ENCODE assay signal across 23 cellular contexts in the genomic region with DNA sequence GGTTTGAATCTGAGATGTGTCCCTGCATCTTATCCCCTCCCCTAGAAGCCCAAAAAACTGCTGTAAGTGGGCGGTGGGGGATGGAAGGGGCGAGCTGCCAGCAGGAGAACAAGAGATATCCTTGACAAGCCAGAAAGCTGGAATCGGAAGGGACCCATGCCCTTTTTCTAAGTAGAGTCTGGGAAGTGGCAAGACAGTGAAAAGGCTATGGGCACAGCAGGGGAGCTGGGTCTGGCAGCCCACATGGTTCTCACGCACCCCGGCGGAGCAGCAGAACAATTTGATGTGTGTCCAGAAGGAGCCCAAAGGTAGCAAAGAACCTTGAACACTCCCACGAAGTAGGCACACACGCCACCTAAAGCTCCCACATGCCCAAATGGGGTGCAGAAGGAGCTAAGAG. TPM values are rescaled to one million over a fixed set of nuclear protein-coding genes. Genes with fewer than 3 reads are reported as not detected.
DNase-seq lines count a peak whose midpoint lies in the region; ATAC-seq and TF ChIP-seq lines count a peak whose summit lies in the region.
"Had no signal": no experiment of that assay in that cellular context is flagged by ENCODE, and none has a peak within 500 bp of the region (broad histone marks: within the 10 kb centered on the region; RNA-seq: fewer than 3 reads in every experiment).

No MANE protein-coding gene starts in this region.

- peak overlapping the region in 1 of 8 donors; percentile 62 for H3K4me3 ChIP-seq in spleen
- H3K4me3 ChIP-seq: cardiac muscle cell, esophagus muscularis mucosa, HAP-1, mucosa of descending colon, thyroid gland had no signal

- H3K4me1 ChIP-seq in spleen, result peaks cover 15 to 84% (median 46%) of the 10 kb centered on the region in 6 donors
- H3K4me1 ChIP-seq: HAP-1 had no signal

- no peak overlapping the region for H3K4me3 Mint-ChIP-seq in activated CD8-positive, alpha-beta memory T cell treated with anti-CD3 and anti-CD28 coated beads, Interleukin-2, amount 10 ng/mL, durations not matched to agents 7 days and 5 days
- H3K4me3 Mint-ChIP-seq in IgD-negative memory B cell, result peak overlapping the region in 1 of 4 donors; percentile 21
- no peak overlapping the region for H3K4me3 Mint-ChIP-seq in central memory CD8-positive, alpha-beta T cell
- H3K4me3 Mint-ChIP-seq: activated T-cell treated with anti-CD3 and anti-CD28 coated beads, Interleukin-2, amount 50 U/mL, for 4 hours; CD8-positive, alpha-beta T cell had no signal

- no peaks in the 10 kb centered on the region for H3K27me3 Mint-ChIP-seq in activated CD8-positive, alpha-beta memory T cell treated with anti-CD3 and anti-CD28 coated beads, Interleukin-2, amount 10 ng/mL, durations not matched to agents 7 days and 5 days
- no peaks in the 10 kb centered on the region for H3K27me3 Mint-ChIP-seq in IgD-negative memory B cell
- H3K27me3 Mint-ChIP-seq in central memory CD8-positive, alpha-beta T cell, result no peaks in the 10 kb centered on the region

- ATAC-seq in activated CD8-positive, alpha-beta memory T cell treated with anti-CD3 and anti-CD28 coated beads, Interleukin-2, amount 10 ng/mL, durations not matched to agents 7 days and 5 days, result no peak
- ATAC-seq in central memory CD8-positive, alpha-beta T cell (replicated peaks; ENCODE audit: extremely low read depth, poor library complexity, severe bottlenecking), result no peak
- ATAC-seq in HG02759 (IDR thresholded peaks at IDR 0.05; ENCODE audit: unreplicated experiment), result no peak
- ATAC-seq: activated T-cell treated with anti-CD3 and anti-CD28 coated beads, Interleukin-2, amount 50 U/mL, for 4 hours; CD8-positive, alpha-beta T cell; left colon; mucosa of descending colon had no signal

- no peak for TF ChIP-seq POLR2A in spleen (IDR thresholded peaks at IDR 0.05)

- H3K4me1 Mint-ChIP-seq in activated CD8-positive, alpha-beta memory T cell treated with anti-CD3 and anti-CD28 coated beads, Interleukin-2, amount 10 ng/mL, durations not matched to agents 7 days and 5 days, result peaks cover 44% of the 10 kb centered on the region
- H3K4me1 Mint-ChIP-seq in IgD-negative memory B cell, result peaks cover 25 to 35% (median 31%) of the 10 kb centered on the region in 3 donors
- H3K4me1 Mint-ChIP-seq in central memory CD8-positive, alpha-beta T cell, result peaks cover 21% of the 10 kb centered on the region

- no peak for TF ChIP-seq CTCF in spleen (IDR thresholded peaks at IDR 0.05 in 8 of 11, conservative IDR thresholded peaks at IDR 0.05 in 3 of 11)

- 88 to 94% (median 92%) methylated on average over 8 of the region's 8 CpGs for WGBS in spleen, 5 donors

- no peak for DNase-seq in activated CD8-positive, alpha-beta memory T cell treated with anti-CD3 and anti-CD28 coated beads, Interleukin-2, amount 10 ng/mL, durations not matched to agents 7 days and 5 days
- DNase-seq in activated CD8-positive, alpha-beta memory T cell treated with anti-CD3 and anti-CD28 coated beads for 24 hours, result no peak
- no peak for DNase-seq in central memory CD8-positive, alpha-beta T cell (ENCODE audit: low spot score in 2 of 2)
- DNase-seq in spleen, result no peak
- DNase-seq in NCI-H2196 (lab: John Stamatoyannopoulos, UW; ENCODE audit: unreplicated experiment), result no peak
- DNase-seq in dedifferentiated amniotic fluid mesenchymal stem cell (ENCODE audit: extremely low spot score), result no peak
- DNase-seq: activated CD4-positive, alpha-beta T cell treated with anti-CD3 and anti-CD28 coated beads, Interleukin-2, amount 50 U/mL, for 48 hours; activated T-cell treated with anti-CD3 and anti-CD28 coated beads, Interleukin-2, amount 50 U/mL, for 4 hours; CD8-positive, alpha-beta T cell; effector CD4-positive, alpha-beta T cell; IMR-90; NCI-H187 treated with DMSO at 0.1 percent for 48 hours; NCI-H226; NCI-H82; retina had no signal

- peak overlapping the region; percentile 85 to 95 (median 92) for H3K27ac ChIP-seq in spleen
- H3K27ac ChIP-seq: cardiac muscle cell had no signal

- peaks cover 1% of the 10 kb centered on the region for H3K36me3 Mint-ChIP-seq in activated CD8-positive, alpha-beta memory T cell treated with anti-CD3 and anti-CD28 coated beads, Interleukin-2, amount 10 ng/mL, durations not matched to agents 7 days and 5 days
- peaks cover 2% of the 10 kb centered on the region for H3K36me3 Mint-ChIP-seq in IgD-negative memory B cell
- peaks cover 8% of the 10 kb centered on the region for H3K36me3 Mint-ChIP-seq in central memory CD8-positive, alpha-beta T cell (ENCODE audit: insufficient read depth)
- H3K36me3 Mint-ChIP-seq: CD8-positive, alpha-beta T cell had no signal

- H3K9me3 Mint-ChIP-seq in activated CD8-positive, alpha-beta memory T cell treated with anti-CD3 and anti-CD28 coated beads, Interleukin-2, amount 10 ng/mL, durations not matched to agents 7 days and 5 days (ENCODE audit: low read depth), result no peaks in the 10 kb centered on the region
- no peaks in the 10 kb centered on the region for H3K9me3 Mint-ChIP-seq in IgD-negative memory B cell
- H3K9me3 Mint-ChIP-seq in central memory CD8-positive, alpha-beta T cell, result no peaks in the 10 kb centered on the region
- H3K9me3 Mint-ChIP-seq: activated T-cell treated with anti-CD3 and anti-CD28 coated beads, Interleukin-2, amount 50 U/mL, for 4 hours; CD8-positive, alpha-beta T cell had no signal

- H3K9me3 ChIP-seq in spleen, result no peaks in the 10 kb centered on the region
- H3K9me3 ChIP-seq: esophagus muscularis mucosa, HAP-1, mucosa of descending colon, thyroid gland had no signal

- H3K27ac Mint-ChIP-seq in activated CD8-positive, alpha-beta memory T cell treated with anti-CD3 and anti-CD28 coated beads, Interleukin-2, amount 10 ng/mL, durations not matched to agents 7 days and 5 days, result peak overlapping the region; percentile 99
- peak overlapping the region in 2 of 3 donors; percentile 73 to 90 for H3K27ac Mint-ChIP-seq in IgD-negative memory B cell
- H3K27ac Mint-ChIP-seq in central memory CD8-positive, alpha-beta T cell (ENCODE audit: low read depth), result peak overlapping the region; percentile 94
- H3K27ac Mint-ChIP-seq: CD8-positive, alpha-beta T cell had no signal

- intact Hi-C loops in spleen (cut with DNase I; ENCODE audit: low total_unique reads), result no loop called here

- H3K27me3 ChIP-seq in spleen (replicated peaks in 1 of 7), result no peaks in the 10 kb centered on the region
- H3K27me3 ChIP-seq: cardiac muscle cell, esophagus muscularis mucosa, thyroid gland had no signal

- no peaks in the 10 kb centered on the region for H3K36me3 ChIP-seq in spleen
- H3K36me3 ChIP-seq: cardiac muscle cell, HAP-1, thyroid gland had no signal

- CTCF ChIA-PET in activated CD8-positive, alpha-beta memory T cell treated with anti-CD3 and anti-CD28 coated beads, Interleukin-2, amount 10 ng/mL, durations not matched to agents 7 days and 5 days (lab: Charles Lee), result interaction anchor here (1.2 to 3.5 kb wide), 6 partner anchors 16 to 45 kb away, joined by 3 to 18 read pairs (median 6); a partner anchor contains a TSS

RNA-seq across cellular contexts. Expression of a gene that starts 31.7 kb away (rescaled TPM):
- total RNA-seq in activated CD8-positive, alpha-beta memory T cell treated with anti-CD3 and anti-CD28 coated beads, Interleukin-2, amount 10 ng/mL, durations not matched to agents 7 days and 5 days, result 10 to 100 TPM; 57.0 to 82.4 TPM
- polyA plus RNA-seq in IgD-negative memory B cell, result 183 TPM
- total RNA-seq in spleen, result 10 to 100 TPM; 62.5 to 83.7 (median 75.1) TPM
- 100 to 1,000 TPM; 112 to 131 (median 123) TPM for polyA plus RNA-seq in spleen

RNA-seq across cellular contexts. Expression of a gene that starts 38.6 kb away (rescaled TPM):
- 100 to 1,000 TPM; 548 to 587 TPM for total RNA-seq in activated CD8-positive, alpha-beta memory T cell treated with anti-CD3 and anti-CD28 coated beads, Interleukin-2, amount 10 ng/mL, durations not matched to agents 7 days and 5 days
- 42.1 TPM for polyA plus RNA-seq in IgD-negative memory B cell
- total RNA-seq in spleen, result 10 to 100 TPM; 39.6 to 81.5 (median 45.9) TPM
- polyA plus RNA-seq in spleen, result 100 to 1,000 TPM in 1 of 3 donors, 10 to 100 TPM in 2; 45.6 to 106 (median 90.0) TPM

RNA-seq across cellular contexts. Expression of a gene that starts 45.6 kb away (rescaled TPM):
- 10 to 100 TPM; 62.2 to 63.5 TPM for total RNA-seq in activated CD8-positive, alpha-beta memory T cell treated with anti-CD3 and anti-CD28 coated beads, Interleukin-2, amount 10 ng/mL, durations not matched to agents 7 days and 5 days
- polyA plus RNA-seq in IgD-negative memory B cell (42.3 TPM), spleen (10 to 100 TPM in 1 of 3 donors, 1 to 10 TPM in 2; 6.9 to 10.7 (median 9.1) TPM)
- 10 to 100 TPM; 33.1 to 61.8 (median 45.5) TPM for total RNA-seq in spleen

Comparison
In these comparisons a context has a peak if more than half of its experiments do, and no peak if none do; other contexts are left out.
1. RNA of a gene that starts 38.6 kb away (total RNA-seq): 548 to 587 TPM in activated CD8-positive, alpha-beta memory T cell treated with anti-CD3 and anti-CD28 coated beads, Interleukin-2, amount 10 ng/mL, durations not matched to agents 7 days and 5 days; 39.6 to 81.5 TPM in spleen; every median in the first group is over 4 times any median in the second.
2. Peak in every context shown above with its lines, with median percentiles within 50 percentile points of each other: H3K27ac Mint-ChIP-seq.